ENCODE assay signal across 1 cellular context in genomic region chr1:32394890-32395415, GRCh38.
TF ChIP-seq lines count a peak whose summit lies in the region.

No MANE protein-coding gene starts in this region.

TF ChIP-seq in endothelial cell of umbilical vein, 7 proteins besides CTCF, POLR2A, EP300 and RAD21:
- TF ChIP-seq FOS (IDR thresholded peaks at IDR 0.05; ENCODE audit: borderline replicate concordance, insufficient read depth, low read length) (no peak), POLR2AphosphoS5 (IDR thresholded peaks at IDR 0.05; ENCODE audit: insufficient read depth, low read depth, low read length) (peak; percentile 38), JUN (IDR thresholded peaks at IDR 0.05; ENCODE audit: borderline replicate concordance, insufficient read depth, insufficient read length, low read depth) (no peak), MYC (IDR thresholded peaks at IDR 0.05; ENCODE audit: low read depth, low read length) (no peak), GATA2 (IDR thresholded peaks at IDR 0.05; ENCODE audit: insufficient read depth, insufficient read length, low read depth, low read length) (no peak), EZH2 (IDR thresholded peaks at IDR 0.05; ENCODE audit: borderline replicate concordance, low read depth, low read length, severe bottlenecking) (no peak), MAX (IDR thresholded peaks at IDR 0.05; ENCODE audit: insufficient read depth, insufficient read length) (no peak)
